In the genomic region with DNA sequence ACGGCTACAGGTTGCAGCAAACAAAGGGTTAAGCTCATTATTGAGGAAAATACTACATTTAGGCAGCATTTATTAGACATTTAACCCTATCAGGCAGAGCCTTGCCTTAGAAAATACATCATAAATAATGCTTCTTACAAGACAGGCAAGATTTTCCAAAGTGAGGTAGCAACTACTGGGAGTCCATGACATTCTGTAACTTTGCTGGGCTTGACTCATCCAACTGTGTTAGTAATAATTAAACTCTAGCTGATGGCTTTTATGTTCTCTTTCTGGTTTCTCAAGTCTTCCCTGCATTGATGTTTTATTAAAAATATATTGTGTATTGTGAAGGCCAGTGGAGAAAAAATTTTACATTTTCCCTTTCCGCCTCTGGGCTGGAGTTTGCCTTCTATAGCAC, we compare ENCODE assay signal across 24 cellular contexts.
"Had no signal": no experiment of that assay in that cellular context is flagged by ENCODE, and none has a peak within 500 bp of the region (broad histone marks: within the 10 kb centered on the region; RNA-seq: fewer than 3 reads in every experiment).

No MANE protein-coding gene starts in this region.

- H3K9me3 ChIP-seq: lower lobe of right lung, tibial artery had no signal

- H3K27ac Mint-ChIP-seq: activated CD4-positive, alpha-beta T cell treated with anti-CD3 and anti-CD28 coated beads, Interleukin-2, amount 10 ng/mL, durations not matched to agents 7 days and 5 days; activated CD8-positive, alpha-beta memory T cell treated with anti-CD3 and anti-CD28 coated beads, Interleukin-2, amount 10 ng/mL, durations not matched to agents 7 days and 5 days; activated CD8-positive, alpha-beta T cell treated with anti-CD3 and anti-CD28 coated beads for 36 hours; activated naive CD8-positive, alpha-beta T cell treated with anti-CD3 and anti-CD28 coated beads, Interleukin-2, amount 50 U/mL, for 24 hours; activated T-helper 1 cell treated with anti-CD3 and anti-CD28 coated beads, Interleukin-12 subunit alpha, Interleukin-12 subunit beta, Interleukin-2, Interleukin-4 antibody, amounts not matched to agents 30 ng/mL and 10 ng/mL and 1 ng/mL, durations not matched to agents 14 hours and 24 hours and 36 hours; progenitor cell of endocrine pancreas; stimulated activated naive CD8-positive, alpha-beta T cell treated with anti-CD3 and anti-CD28 coated beads, Interleukin-15, Interleukin-2, amounts not matched to agents 100 ng/mL and 50 ng/mL, for 24 hours; T-cell; T-helper 2 cell treated with Interferon-gamma antibody and Interleukin-4, amounts not matched to agents 5 μg/mL and 100 μg/mL, for 36 hours had no signal

- H3K9me3 Mint-ChIP-seq: activated CD4-positive, alpha-beta T cell treated with anti-CD3 and anti-CD28 coated beads, Interleukin-2, amount 10 ng/mL, durations not matched to agents 7 days and 5 days; activated CD8-positive, alpha-beta T cell treated with anti-CD3 and anti-CD28 coated beads for 36 hours; activated naive CD8-positive, alpha-beta T cell treated with anti-CD3 and anti-CD28 coated beads, Interleukin-2, amount 50 U/mL, for 24 hours; activated T-helper 1 cell treated with anti-CD3 and anti-CD28 coated beads, Interleukin-12 subunit alpha, Interleukin-12 subunit beta, Interleukin-2, Interleukin-4 antibody, amounts not matched to agents 30 ng/mL and 10 ng/mL and 1 ng/mL, durations not matched to agents 14 hours and 24 hours and 36 hours; naive B cell; neural crest cell; stimulated activated naive CD8-positive, alpha-beta T cell treated with anti-CD3 and anti-CD28 coated beads, Interleukin-15, Interleukin-2, amounts not matched to agents 100 ng/mL and 50 ng/mL, for 24 hours; T-helper 2 cell treated with Interferon-gamma antibody and Interleukin-4, amounts not matched to agents 5 μg/mL and 100 μg/mL, for 36 hours had no signal

- DNase-seq: activated CD4-positive, alpha-beta T cell treated with anti-CD3 and anti-CD28 coated beads, Interleukin-2, amount 10 ng/mL, durations not matched to agents 7 days and 5 days; activated CD4-positive, CD25-positive, alpha-beta regulatory T cell treated with anti-CD3 and anti-CD28 coated beads, Interleukin-2, amount 50 U/mL, for 72 hours; activated CD8-positive, alpha-beta memory T cell treated with anti-CD3 and anti-CD28 coated beads, Interleukin-2, amount 10 ng/mL, durations not matched to agents 7 days and 5 days; activated CD8-positive, alpha-beta T cell treated with anti-CD3 and anti-CD28 coated beads for 36 hours; activated gamma-delta T cell; activated naive CD4-positive, alpha-beta T cell treated with anti-CD3 and anti-CD28 coated beads, Interleukin-2, amount 50 U/mL, for 16 hours; activated naive CD8-positive, alpha-beta T cell treated with anti-CD3 and anti-CD28 coated beads, Interleukin-2, amount 50 U/mL, for 24 hours; anterior cingulate cortex; central memory CD4-positive, alpha-beta T cell; dermis blood vessel endothelial cell; effector CD8-positive, alpha-beta T cell; hypothalamus; lower lobe of right lung; naive B cell; stimulated activated CD4-positive, alpha-beta T cell treated with anti-CD3 and anti-CD28 coated beads, Interleukin-1b, Interleukin-23, amount 100 ng/mL, for 48 hours; T-cell; tibial artery; WERI-Rb-1 had no signal

- H3K36me3 Mint-ChIP-seq: activated CD8-positive, alpha-beta memory T cell treated with anti-CD3 and anti-CD28 coated beads, Interleukin-2, amount 10 ng/mL, durations not matched to agents 7 days and 5 days had no signal

- H3K4me1 Mint-ChIP-seq: activated CD4-positive, alpha-beta T cell treated with anti-CD3 and anti-CD28 coated beads, Interleukin-2, amount 10 ng/mL, durations not matched to agents 7 days and 5 days; activated CD8-positive, alpha-beta memory T cell treated with anti-CD3 and anti-CD28 coated beads, Interleukin-2, amount 10 ng/mL, durations not matched to agents 7 days and 5 days; activated naive CD8-positive, alpha-beta T cell treated with anti-CD3 and anti-CD28 coated beads, Interleukin-2, amount 50 U/mL, for 24 hours; T-cell had no signal

- H3K36me3 ChIP-seq: lower lobe of right lung, tibial artery, WERI-Rb-1 had no signal

- H3K4me3 ChIP-seq: lower lobe of right lung, tibial artery had no signal

- ATAC-seq: activated CD8-positive, alpha-beta memory T cell treated with anti-CD3 and anti-CD28 coated beads, Interleukin-2, amount 10 ng/mL, durations not matched to agents 7 days and 5 days; activated CD8-positive, alpha-beta T cell treated with anti-CD3 and anti-CD28 coated beads for 36 hours; activated naive CD8-positive, alpha-beta T cell treated with anti-CD3 and anti-CD28 coated beads, Interleukin-2, amount 50 U/mL, for 24 hours; esophagus mucosa; lower lobe of right lung; T-cell had no signal

- H3K27ac ChIP-seq: lower lobe of right lung, tibial artery, WERI-Rb-1 had no signal

- H3K4me1 ChIP-seq: tibial artery had no signal

- H3K27me3 ChIP-seq: tibial artery had no signal

- H3K27me3 Mint-ChIP-seq: activated CD4-positive, alpha-beta T cell treated with anti-CD3 and anti-CD28 coated beads, Interleukin-2, amount 10 ng/mL, durations not matched to agents 7 days and 5 days; activated CD8-positive, alpha-beta T cell treated with anti-CD3 and anti-CD28 coated beads for 36 hours; activated naive CD8-positive, alpha-beta T cell treated with anti-CD3 and anti-CD28 coated beads, Interleukin-2, amount 50 U/mL, for 24 hours; naive B cell; progenitor cell of endocrine pancreas; stimulated activated naive CD8-positive, alpha-beta T cell treated with anti-CD3 and anti-CD28 coated beads, Interleukin-15, Interleukin-2, amounts not matched to agents 100 ng/mL and 50 ng/mL, for 24 hours; T-cell had no signal

- H3K4me3 Mint-ChIP-seq: activated CD4-positive, alpha-beta T cell treated with anti-CD3 and anti-CD28 coated beads, Interleukin-2, amount 10 ng/mL, durations not matched to agents 7 days and 5 days; activated CD8-positive, alpha-beta memory T cell treated with anti-CD3 and anti-CD28 coated beads, Interleukin-2, amount 10 ng/mL, durations not matched to agents 7 days and 5 days; activated CD8-positive, alpha-beta T cell treated with anti-CD3 and anti-CD28 coated beads for 36 hours; activated naive CD8-positive, alpha-beta T cell treated with anti-CD3 and anti-CD28 coated beads, Interleukin-2, amount 50 U/mL, for 24 hours; activated T-helper 1 cell treated with anti-CD3 and anti-CD28 coated beads, Interleukin-12 subunit alpha, Interleukin-12 subunit beta, Interleukin-2, Interleukin-4 antibody, amounts not matched to agents 30 ng/mL and 10 ng/mL and 1 ng/mL, durations not matched to agents 14 hours and 24 hours and 36 hours; naive B cell; neural crest cell; stimulated activated naive CD8-positive, alpha-beta T cell treated with anti-CD3 and anti-CD28 coated beads, Interleukin-15, Interleukin-2, amounts not matched to agents 100 ng/mL and 50 ng/mL, for 24 hours; T-cell; T-helper 2 cell treated with Interferon-gamma antibody and Interleukin-4, amounts not matched to agents 5 μg/mL and 100 μg/mL, for 36 hours had no signal
